In genomic region chr7:30950197-30950596, GRCh38 we compare ENCODE assay signal across 20 cellular contexts. TPM values are rescaled to one million over a fixed set of nuclear protein-coding genes. Genes with fewer than 3 reads are reported as not detected.
DNase-seq lines count a peak whose midpoint lies in the region; ATAC-seq and TF ChIP-seq lines count a peak whose summit lies in the region.
"Had no signal": no experiment of that assay in that cellular context is flagged by ENCODE, and none has a peak within 500 bp of the region (broad histone marks: within the 10 kb centered on the region; RNA-seq: fewer than 3 reads in every experiment).

No MANE protein-coding gene starts in this region.

- no peak for TF ChIP-seq CTCF in Calu3 (IDR thresholded peaks at IDR 0.05; ENCODE audit: unreplicated experiment)

- H3K27me3 Mint-ChIP-seq in Calu3 (ENCODE audit: unreplicated experiment), result no peaks in the 10 kb centered on the region

- no peaks in the 10 kb centered on the region for H3K36me3 Mint-ChIP-seq in Calu3 (ENCODE audit: insufficient read depth, unreplicated experiment)
- H3K36me3 Mint-ChIP-seq: CD14-positive monocyte; CD8-positive, alpha-beta memory T cell had no signal

- H3K9me3 Mint-ChIP-seq in Calu3 (ENCODE audit: low read depth, unreplicated experiment), result peaks cover 12% of the 10 kb centered on the region

- H3K4me3 Mint-ChIP-seq in Calu3 (ENCODE audit: low read depth, unreplicated experiment), result no peak overlapping the region
- H3K4me3 Mint-ChIP-seq: CD14-positive monocyte; CD4-positive, alpha-beta T cell; CD8-positive, alpha-beta memory T cell had no signal

- DNase-seq in Calu3 (peak; percentile 72), HT-29 (ENCODE audit: low spot score) (peak; percentile 37), left colon (no peak), DMS114 treated with DMSO at 0.1 percent for 48 hours (lab: John Stamatoyannopoulos, UW; ENCODE audit: unreplicated experiment) (no peak), HUDEP-2 (lab: John Stamatoyannopoulos, UW; ENCODE audit: unreplicated experiment in 76 of 76) (no peak)
- DNase-seq: 8988T; ACHN; AML-193; BE2C; CD4-positive, alpha-beta T cell; CD8-positive, alpha-beta memory T cell; DMS79; EL; GDM1; H7; HCEC 1CT had no signal

- intact Hi-C loops in Calu3 (cut with micrococcal nuclease; ENCODE audit: unreplicated experiment), result no loop called here
- intact Hi-C loops in left colon (cut with DNase I, micrococcal nuclease), result no loop called here

- CTCF ChIA-PET in Calu3 (lab: Charles Lee), result interaction anchor here (0.8 kb wide), 1 partner anchor 11 kb away, joined by 3 read pairs; no protein-coding TSS in a partner anchor

- ATAC-seq in left colon (peak; percentile 51), GM21390 (IDR thresholded peaks at IDR 0.05; ENCODE audit: unreplicated experiment) (no peak)
- ATAC-seq: A549, GM12878 had no signal

- no peak overlapping the region for H3K27ac Mint-ChIP-seq in Calu3 (ENCODE audit: unreplicated experiment)
- H3K27ac Mint-ChIP-seq: CD14-positive monocyte; CD4-positive, alpha-beta T cell; CD8-positive, alpha-beta memory T cell had no signal

- no TSS peak for BruUV-seq in Calu3 (replicated peaks; lab: Mats Ljungman, UMichigan)

- peaks cover 48% of the 10 kb centered on the region for H3K4me1 Mint-ChIP-seq in Calu3 (ENCODE audit: low read depth, unreplicated experiment)
- H3K4me1 Mint-ChIP-seq: CD14-positive monocyte; CD8-positive, alpha-beta memory T cell had no signal

RNA-seq across cellular contexts. Expression of gene GHRHR, which starts 13.6 kb away (rescaled TPM):
- total RNA-seq in Calu3 (2022), result not detected in 2 replicates
- not detected in 2 replicates for total RNA-seq in HT-29 (2014; rRNA removed; shearing (Covaris generic))
- total RNA-seq in left colon, result not detected
- total RNA-seq: CD4-positive, alpha-beta T cell; CD8-positive, alpha-beta memory T cell; GM12878 had no signal

RNA-seq across cellular contexts. Expression of gene AQP1, which starts 38.5 kb away (rescaled TPM):
- total RNA-seq in Calu3 (2022) (1.7 and 2.6 TPM in 2 replicates), left colon (10 to 100 TPM; 27.6 to 45.5 TPM)
- total RNA-seq in HT-29 (2014; rRNA removed; shearing (Covaris generic)), result 8.2 and 9.8 TPM in 2 replicates
- total RNA-seq: H7 had no signal

Comparison
In these comparisons a context has a peak if more than half of its experiments do, and no peak if none do; other contexts are left out.
1. DNase-seq: peak in Calu3 (single experiment) and HT-29 (single experiment); none in left colon (0 of 2), DMS114 treated with DMSO at 0.1 percent for 48 hours (single experiment) and HUDEP-2 (0 of 76).